ENCODE assay signal across 9 cellular contexts in the genomic region with DNA sequence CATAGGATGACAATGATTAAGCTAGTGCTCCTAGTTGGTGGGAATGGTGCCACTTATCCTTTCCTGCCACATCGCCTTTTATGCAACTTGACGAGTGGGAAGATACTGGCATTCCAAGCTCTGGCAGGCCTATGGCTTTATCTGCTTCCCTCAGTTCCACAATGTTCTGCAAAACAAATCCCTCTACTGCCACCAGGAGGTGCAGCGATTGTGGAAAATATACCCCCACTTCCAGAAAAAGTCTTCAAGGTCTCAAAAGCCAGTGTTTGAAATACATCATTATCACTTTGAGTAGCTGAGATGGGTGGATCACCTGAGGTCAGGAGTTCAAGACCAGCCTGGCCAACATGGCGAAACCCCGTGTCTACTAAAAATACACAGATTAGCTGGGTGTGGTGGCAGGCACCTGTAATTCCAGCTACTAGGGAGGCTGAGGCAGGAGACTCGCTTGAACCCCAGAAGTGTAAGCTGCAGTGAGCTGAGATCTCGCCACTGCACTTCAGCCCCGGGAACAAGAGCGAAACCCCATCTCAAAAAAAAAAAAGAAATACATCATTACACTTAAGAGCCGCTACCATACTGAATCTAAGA. TPM values are rescaled to one million over a fixed set of nuclear protein-coding genes. Genes with fewer than 3 reads are reported as not detected.
A peak's percentile ranks its signal among the peaks of the same experiment; 100 is the strongest.
DNase-seq lines count a peak whose midpoint lies in the region; ATAC-seq, FAIRE-seq and TF ChIP-seq lines count a peak whose summit lies in the region.
"Had no signal": no experiment of that assay in that cellular context is flagged by ENCODE, and none has a peak within 500 bp of the region (broad histone marks: within the 10 kb centered on the region; RNA-seq: fewer than 3 reads in every experiment).

No MANE protein-coding gene starts in this region.

- H2AFZ ChIP-seq in endothelial cell of umbilical vein (ENCODE audit: low read depth, low read length) = no peak overlapping the region

- ATAC-seq in T-helper 17 cell (no peak), HG03571 (IDR thresholded peaks at IDR 0.05; ENCODE audit: unreplicated experiment) (no peak)

- peak; percentile 73 for FAIRE-seq in endothelial cell of umbilical vein (lab: Jason Lieb, UNC)
- no peak for FAIRE-seq in H54 (lab: Jason Lieb, UNC)
- FAIRE-seq: G401.6 had no signal

- BruUV-seq in endothelial cell of umbilical vein (replicated peaks; lab: Mats Ljungman, UMichigan) = no TSS peak

- CTCF ChIA-PET in endothelial cell of umbilical vein (lab: Charles Lee) = interaction anchor here (0.6 to 4.1 kb wide), 31 partner anchors 9 to 1277 kb away, joined by 3 to 60 read pairs (median 6); no protein-coding TSS in a partner anchor

- dilution Hi-C loops in endothelial cell of umbilical vein (cut with MboI; ENCODE audit: extremely low pct_ligation_motif_present, low sequenced_read_pairs) = no loop called here

- H3K9me3 ChIP-seq in T-helper 17 cell (ENCODE audit: control insufficient read depth, low read length, poor library complexity, severe bottlenecking) (no peaks in the 10 kb centered on the region), endothelial cell of umbilical vein (replicated peaks; ENCODE audit: control insufficient read depth, insufficient read depth, low read length) (no peaks in the 10 kb centered on the region)

- H3K4me1 ChIP-seq in endothelial cell of umbilical vein (ENCODE audit: control insufficient read depth, extremely low read depth, insufficient read depth, low read length) = peaks cover 14% of the 10 kb centered on the region

- H3K27ac Mint-ChIP-seq in T-helper 17 cell = no peak overlapping the region

- no peaks in the 10 kb centered on the region for H3K9me1 ChIP-seq in endothelial cell of umbilical vein (replicated peaks; ENCODE audit: control insufficient read depth, extremely low read depth, insufficient read depth, low read length)

- H3K36me3 ChIP-seq in endothelial cell of umbilical vein (ENCODE audit: control insufficient read depth in 2 of 2, extremely low read depth in 1 of 2, insufficient read depth in 2 of 2, low read length in 2 of 2) = no peaks in the 10 kb centered on the region

- POLR2A ChIA-PET in endothelial cell of umbilical vein (lab: Charles Lee) = interaction anchor here (0.7 kb wide), 2 partner anchors 9 to 93 kb away, joined by 3 to 4 read pairs; no protein-coding TSS in a partner anchor

- DNase-seq in NCI-H146 (lab: John Stamatoyannopoulos, UW) (peak; percentile 39), NCI-H146 treated with DMSO at 0.1 percent for 48 hours (lab: John Stamatoyannopoulos, UW; ENCODE audit: unreplicated experiment) (no peak), KBM-7 (peak; percentile 79), T-helper 17 cell (no peak), endothelial cell of umbilical vein (ENCODE audit: low read depth, low spot score) (peak; percentile 81), myocyte (ENCODE audit: low read depth) (peak; percentile 43), H54 (ENCODE audit: insufficient read length, low spot score) (no peak)

- H3K4me3 ChIP-seq in endothelial cell of umbilical vein (replicated peaks in 1 of 3; ENCODE audit: insufficient read depth in 1 of 3, low read depth in 1 of 3, low read length in 3 of 3) = no peak overlapping the region

- peaks cover 51% of the 10 kb centered on the region for H3K4me1 Mint-ChIP-seq in T-helper 17 cell

- TF ChIP-seq POLR2A in endothelial cell of umbilical vein (IDR thresholded peaks at IDR 0.05; ENCODE audit: low read depth, low read length) = no peak
- TF ChIP-seq POLR2A in H54 (IDR thresholded peaks at IDR 0.05; ENCODE audit: low read depth, low read length) = no peak

- H3K9ac ChIP-seq in endothelial cell of umbilical vein (replicated peaks; ENCODE audit: extremely low read depth, insufficient read depth, low read length) = no peak overlapping the region

- H3K36me3 Mint-ChIP-seq in T-helper 17 cell (ENCODE audit: low read depth) = peaks cover 5% of the 10 kb centered on the region

- H4K20me1 ChIP-seq in endothelial cell of umbilical vein (replicated peaks; ENCODE audit: control insufficient read depth, extremely low read depth, insufficient read depth, low read length) = peaks cover 23% of the 10 kb centered on the region

- intact Hi-C loops in endothelial cell of umbilical vein (cut with micrococcal nuclease) = loop anchor here (1.0 to 10.0 kb wide), 6 partner anchors 35 to 1251 kb away; no protein-coding TSS in a partner anchor

- no peak overlapping the region for H3K4me2 ChIP-seq in endothelial cell of umbilical vein (ENCODE audit: insufficient read depth, low read length)

- peak overlapping the region; percentile 55 for H3K4me3 Mint-ChIP-seq in T-helper 17 cell

- TF ChIP-seq CTCF in endothelial cell of umbilical vein (IDR thresholded peaks at IDR 0.05; ENCODE audit: extremely low read depth in 1 of 2, insufficient read depth in 1 of 2, low read depth in 1 of 2, low read length in 2 of 2) = peak; percentile 62 to 64

- in situ Hi-C loops in KBM-7 (cut with MboI; ENCODE audit: low pct_unique_long_range_greater_than_20kb, low sequenced_read_pairs) = no loop called here

- no peaks in the 10 kb centered on the region for H3K27me3 ChIP-seq in endothelial cell of umbilical vein (ENCODE audit: control insufficient read depth in 2 of 2, insufficient read depth in 2 of 2, low read length in 2 of 2)

- no peaks in the 10 kb centered on the region for H3K27me3 Mint-ChIP-seq in T-helper 17 cell

- H3K27ac ChIP-seq in endothelial cell of umbilical vein (ENCODE audit: insufficient read depth, low read depth, low read length) = no peak overlapping the region

- H3K79me2 ChIP-seq in endothelial cell of umbilical vein (ENCODE audit: control insufficient read depth, insufficient read depth, low read length) = peaks cover 84% of the 10 kb centered on the region

TF ChIP-seq in endothelial cell of umbilical vein, 7 proteins besides CTCF, POLR2A, EP300 and RAD21:
- no peak for TF ChIP-seq FOS (IDR thresholded peaks at IDR 0.05; ENCODE audit: borderline replicate concordance, insufficient read depth, low read length)
- TF ChIP-seq MYC (IDR thresholded peaks at IDR 0.05; ENCODE audit: low read depth, low read length) = no peak
- no peak for TF ChIP-seq POLR2AphosphoS5 (IDR thresholded peaks at IDR 0.05; ENCODE audit: insufficient read depth, low read depth, low read length)
- TF ChIP-seq GATA2 (IDR thresholded peaks at IDR 0.05; ENCODE audit: insufficient read depth, insufficient read length, low read depth, low read length) = no peak
- TF ChIP-seq JUN (IDR thresholded peaks at IDR 0.05; ENCODE audit: borderline replicate concordance, insufficient read depth, insufficient read length, low read depth) = no peak
- no peak for TF ChIP-seq EZH2 (IDR thresholded peaks at IDR 0.05; ENCODE audit: borderline replicate concordance, low read depth, low read length, severe bottlenecking)
- TF ChIP-seq, protein P1, sequence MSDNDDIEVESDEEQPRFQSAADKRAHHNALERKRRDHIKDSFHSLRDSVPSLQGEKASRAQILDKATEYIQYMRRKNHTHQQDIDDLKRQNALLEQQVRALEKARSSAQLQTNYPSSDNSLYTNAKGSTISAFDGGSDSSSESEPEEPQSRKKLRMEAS (IDR thresholded peaks at IDR 0.05; ENCODE audit: insufficient read depth, insufficient read length) = no peak
TF ChIP-seq in endothelial cell of umbilical vein: peak in this region for 0.

RNA-seq across cellular contexts. Expression of a gene that starts 3.4 kb away (rescaled TPM):
- total RNA-seq in T-helper 17 cell (100 to 1,000 TPM in 1 of 2 donors, 10 to 100 TPM in 1; 92.7 to 102 TPM), endothelial cell of umbilical vein (76.6 and 79.6 TPM in 2 replicates), myocyte (69.9 and 81.2 TPM in 2 replicates)
- 152 and 158 TPM in 2 replicates for polyA plus RNA-seq in endothelial cell of umbilical vein
- polyA plus RNA-seq in endothelial cell of umbilical vein (2011; cell fraction: cytosol; rRNA removed) = 106 and 108 TPM in 2 replicates
- polyA plus RNA-seq in endothelial cell of umbilical vein (2011; cell fraction: nucleus; rRNA removed) = 214 and 224 TPM in 2 replicates
- polyA plus RNA-seq in endothelial cell of umbilical vein (2012) = 56.2 and 72.0 TPM in 2 replicates
- polyA minus RNA-seq in endothelial cell of umbilical vein = 298 and 328 TPM in 2 replicates
- 81.1 TPM for polyA minus RNA-seq in endothelial cell of umbilical vein (2011; cell fraction: cytosol; rRNA and poly(A)+ RNA removed)
- 91.0 and 123 TPM in 2 replicates for polyA minus RNA-seq in endothelial cell of umbilical vein (2011; cell fraction: nucleus; rRNA and poly(A)+ RNA removed)
- polyA plus RNA-seq in myocyte (2012) = 62.6 TPM

Comparison
In these comparisons a context has a peak if more than half of its experiments do, and no peak if none do; other contexts are left out.
1. DNase-seq: peak in NCI-H146 (single experiment), KBM-7 (single experiment), endothelial cell of umbilical vein (single experiment) and myocyte (single experiment); none in NCI-H146 treated with DMSO at 0.1 percent for 48 hours (single experiment), T-helper 17 cell (0 of 3) and H54 (single experiment).